1 cellular context compared by ENCODE assay signal in the genomic region with DNA sequence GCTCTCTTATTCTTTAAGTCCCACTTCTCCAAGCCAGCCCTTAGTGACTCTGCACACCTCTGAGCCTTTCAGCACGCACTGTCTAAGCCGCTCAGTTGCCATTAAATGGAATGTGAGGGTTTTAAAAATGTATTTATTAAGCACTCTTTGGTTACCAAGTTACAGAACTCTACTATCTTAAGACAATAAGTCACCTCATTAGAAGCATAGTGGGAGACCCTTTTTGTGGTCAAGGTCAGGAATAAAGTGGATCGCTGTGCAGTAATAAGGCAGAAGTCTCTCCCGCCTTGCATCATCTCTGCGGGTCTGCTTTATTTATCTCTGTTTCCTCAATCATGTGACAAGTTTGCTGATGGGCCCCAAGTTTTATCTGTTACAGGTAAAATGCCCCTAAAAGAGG.
TF ChIP-seq lines count a peak whose summit lies in the region.

No MANE protein-coding gene starts in this region.

TF ChIP-seq in K562, 482 proteins besides CTCF, POLR2A, EP300 and RAD21 (continued from another document):
- no peak for TF ChIP-seq ZNF584 (CRISPR knock-in tag; IDR thresholded peaks at IDR 0.05; ENCODE audit: low read depth)
- no peak for TF ChIP-seq SMARCA5 (IDR thresholded peaks at IDR 0.05)
- TF ChIP-seq, protein P1, sequence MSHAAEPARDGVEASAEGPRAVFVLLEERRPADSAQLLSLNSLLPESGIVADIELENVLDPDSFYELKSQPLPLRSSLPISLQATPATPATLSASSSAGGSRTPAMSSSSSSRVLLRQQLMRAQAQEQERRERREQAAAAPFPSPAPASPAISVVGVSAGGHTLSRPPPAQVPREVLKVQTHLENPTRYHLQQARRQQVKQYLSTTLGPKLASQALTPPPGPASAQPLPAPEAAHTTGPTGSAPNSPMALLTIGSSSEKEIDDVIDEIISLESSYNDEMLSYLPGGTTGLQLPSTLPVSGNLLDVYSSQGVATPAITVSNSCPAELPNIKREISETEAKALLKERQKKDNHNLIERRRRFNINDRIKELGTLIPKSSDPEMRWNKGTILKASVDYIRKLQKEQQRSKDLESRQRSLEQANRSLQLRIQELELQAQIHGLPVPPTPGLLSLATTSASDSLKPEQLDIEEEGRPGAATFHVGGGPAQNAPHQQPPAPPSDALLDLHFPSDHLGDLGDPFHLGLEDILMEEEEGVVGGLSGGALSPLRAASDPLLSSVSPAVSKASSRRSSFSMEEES (CRISPR knock-in tag; IDR thresholded peaks at IDR 0.05): peak; percentile 15; the same call in 1 of the 2 replicates
- TF ChIP-seq SRF (CRISPR knock-in tag; IDR thresholded peaks at IDR 0.05): no peak
- no peak for TF ChIP-seq CEBPG (CRISPR knock-in tag; IDR thresholded peaks at IDR 0.05)
- TF ChIP-seq CEBPG (tag; conservative IDR thresholded peaks at IDR 0.05 in 1 of 2, IDR thresholded peaks at IDR 0.05 in 1 of 2): 0 out of 4 replicates have a peak, but pooled peaks of 1 of the 2 experiments have one; percentile 29
- TF ChIP-seq ILF3 (IDR thresholded peaks at IDR 0.05; ENCODE audit: borderline replicate concordance): no peak
- no peak for TF ChIP-seq RUNX1 (IDR thresholded peaks at IDR 0.05; ENCODE audit: low read depth)
